In genomic region chr2:65475000-65475399, GRCh38 we compare ENCODE assay signal across 17 cellular contexts. TPM values are rescaled to one million over a fixed set of nuclear protein-coding genes. Genes with fewer than 3 reads are reported as not detected.
DNase-seq lines count a peak whose midpoint lies in the region; ATAC-seq, FAIRE-seq and TF ChIP-seq lines count a peak whose summit lies in the region.
"Had no signal": no experiment of that assay in that cellular context is flagged by ENCODE, and none has a peak within 500 bp of the region (broad histone marks: within the 10 kb centered on the region; RNA-seq: fewer than 3 reads in every experiment).

No MANE protein-coding gene starts in this region.

- H4K20me1 ChIP-seq in HCT116 (ENCODE audit: insufficient read depth) = no peaks in the 10 kb centered on the region
- no peaks in the 10 kb centered on the region for H4K20me1 ChIP-seq in K562 (replicated peaks; ENCODE audit: control insufficient read depth, insufficient read depth, low read length)
- H4K20me1 ChIP-seq: BLaER1 had no signal

- POLR2A ChIA-PET in HCT116 (lab: Charles Lee) (no interaction called here), K562 (lab: Yijun Ruan, JAX) (interaction anchor here (0.6 to 2.5 kb wide), 4 partner anchors 14 to 58 kb away, joined by 4 to 12 read pairs (median 6); no protein-coding TSS in a partner anchor)

- TF ChIP-seq CTCF in HCT116 (IDR thresholded peaks at IDR 0.05 in 2 of 3, conservative IDR thresholded peaks at IDR 0.05 in 1 of 3; ENCODE audit: borderline replicate concordance in 1 of 3, insufficient read depth in 1 of 3, low read depth in 2 of 3, low read length in 2 of 3) (no peak), K562 (IDR thresholded peaks at IDR 0.05 in 2 of 3, conservative IDR thresholded peaks at IDR 0.05 in 1 of 3; ENCODE audit: insufficient read depth in 2 of 3, low read depth in 1 of 3, low read length in 3 of 3) (no peak), glutamatergic neuron (IDR thresholded peaks at IDR 0.05; ENCODE audit: partially characterized antibody, unreplicated experiment) (no peak), esophagus muscularis mucosa (IDR thresholded peaks at IDR 0.05) (no peak)

- no peak overlapping the region for H3K9ac ChIP-seq in HCT116 (ENCODE audit: low read length)
- no peak overlapping the region for H3K9ac ChIP-seq in K562 (ENCODE audit: insufficient read depth in 1 of 2, low read depth in 2 of 2, low read length in 2 of 2)
- no peak overlapping the region for H3K9ac ChIP-seq in trophoblast cell (ENCODE audit: low read length)
- H3K9ac ChIP-seq: BLaER1 had no signal

- CTCF ChIA-PET in HCT116 (lab: Charles Lee) (no interaction called here), K562 (lab: Yijun Ruan, JAX; ENCODE audit: low intra/inter-chr PET ratio) (no interaction called here)

- intact Hi-C loops in HCT116 (cut with micrococcal nuclease) = no loop called here
- intact Hi-C loops in K562 (cut with micrococcal nuclease) = no loop called here
- intact Hi-C loops in esophagus muscularis mucosa (cut with DNase I) = no loop called here

- DNase-seq in HCT116 (ENCODE audit: low read depth, low spot score) (no peak), K562 (ENCODE audit: extremely low read depth in 1 of 4, low spot score in 3 of 4) (no peak), glutamatergic neuron (no peak), trophoblast cell (no peak), esophagus muscularis mucosa (ENCODE audit: extremely low spot score) (no peak), NCI-H774 (lab: John Stamatoyannopoulos, UW) (no peak)
- DNase-seq: 8988T; CD4-positive, alpha-beta memory T cell; DMS153; DMS79; GF-D8; HFFc6 had no signal

- H3K27me3 ChIP-seq in HCT116 (ENCODE audit: insufficient read depth, low read length) = no peaks in the 10 kb centered on the region
- H3K27me3 ChIP-seq in K562 (ENCODE audit: control insufficient read depth in 2 of 2, insufficient read depth in 2 of 2, low read length in 2 of 2) = no peaks in the 10 kb centered on the region
- H3K27me3 ChIP-seq in trophoblast cell (ENCODE audit: insufficient read depth, low read length) = no peaks in the 10 kb centered on the region
- H3K27me3 ChIP-seq in esophagus muscularis mucosa = no peaks in the 10 kb centered on the region
- H3K27me3 ChIP-seq: BLaER1 had no signal

- no peaks in the 10 kb centered on the region for H3K9me2 ChIP-seq in HCT116 (ENCODE audit: insufficient read depth)

- H2BK5ac ChIP-seq in trophoblast cell (ENCODE audit: low read depth, low read length, poor library complexity) = no peak overlapping the region

- no peak for FAIRE-seq in K562 (lab: Jason Lieb, UNC)

- no peak overlapping the region for H2AK5ac ChIP-seq in trophoblast cell (ENCODE audit: low read length)

- no peaks in the 10 kb centered on the region for H3K79me2 ChIP-seq in HCT116 (ENCODE audit: insufficient read depth, low read length)
- no peaks in the 10 kb centered on the region for H3K79me2 ChIP-seq in K562 (ENCODE audit: control insufficient read depth, insufficient read depth, low read length)
- no peaks in the 10 kb centered on the region for H3K79me2 ChIP-seq in trophoblast cell (ENCODE audit: control insufficient read depth, insufficient read depth, low read length, poor library complexity)

- RAD21 ChIA-PET in HCT116 (lab: Charles Lee; ENCODE audit: low non-redundant PET in 1 of 2, low total read pairs in 2 of 2, uncharacterized antibody in 2 of 2, unreplicated experiment in 2 of 2) = no interaction called here

- H3K27ac ChIP-seq in HCT116 (ENCODE audit: low read depth, low read length) (no peak overlapping the region), K562 (ENCODE audit: extremely low read depth, low read depth, low read length) (no peak overlapping the region), trophoblast cell (ENCODE audit: low read depth, low read length) (no peak overlapping the region), esophagus muscularis mucosa (replicated peaks in 1 of 4) (no peak overlapping the region)
- H3K27ac ChIP-seq: BLaER1, HL-60 had no signal

- no peaks in the 10 kb centered on the region for H3K4me1 ChIP-seq in HCT116 (ENCODE audit: control insufficient read depth in 1 of 2, insufficient read depth in 2 of 2, low read length in 2 of 2)
- peaks cover 2 to 10% of the 10 kb centered on the region in 2 experiments; a peak in 1 of 5 replicates for H3K4me1 ChIP-seq in K562 (replicated peaks in 1 of 2; ENCODE audit: control insufficient read depth in 2 of 2, insufficient read depth in 2 of 2, low read length in 2 of 2)
- peaks cover 4 to 6% of the 10 kb centered on the region in 2 experiments for H3K4me1 ChIP-seq in trophoblast cell (ENCODE audit: control insufficient read depth in 1 of 2, insufficient read depth in 2 of 2, low read length in 2 of 2)
- H3K4me1 ChIP-seq in esophagus muscularis mucosa = no peaks in the 10 kb centered on the region
- H3K4me1 ChIP-seq: HAP-1 had no signal

- H3K23ac ChIP-seq in trophoblast cell (ENCODE audit: low read length) = no peak overlapping the region

- no peak overlapping the region for H3K18ac ChIP-seq in trophoblast cell (ENCODE audit: low read length)

- no peak overlapping the region for H4K8ac ChIP-seq in trophoblast cell (ENCODE audit: low read depth, low read length)

- no peaks in the 10 kb centered on the region for H3K36me3 ChIP-seq in HCT116 (ENCODE audit: control insufficient read depth in 1 of 2, insufficient read depth in 2 of 2, low read length in 2 of 2)
- H3K36me3 ChIP-seq in K562 (ENCODE audit: control insufficient read depth, insufficient read depth, low read length) = no peaks in the 10 kb centered on the region
- H3K36me3 ChIP-seq in trophoblast cell (ENCODE audit: control insufficient read depth in 1 of 2, insufficient read depth in 2 of 2, low read length in 2 of 2) = no peaks in the 10 kb centered on the region
- no peaks in the 10 kb centered on the region for H3K36me3 ChIP-seq in esophagus muscularis mucosa
- H3K36me3 ChIP-seq: BLaER1, HAP-1 had no signal

- ATAC-seq in HCT116 = no peak
- no peak for ATAC-seq in K562
- ATAC-seq in GM21576 (IDR thresholded peaks at IDR 0.05; ENCODE audit: unreplicated experiment) = no peak

- peak overlapping the region; percentile 11 for H3K27ac Mint-ChIP-seq in glutamatergic neuron (ENCODE audit: unreplicated experiment)
- H3K27ac Mint-ChIP-seq: CD14-positive monocyte; CD4-positive, alpha-beta memory T cell; HFFc6 had no signal

- TF ChIP-seq RAD21 in HCT116 (IDR thresholded peaks at IDR 0.05; ENCODE audit: low read depth) = no peak
- TF ChIP-seq RAD21 in K562 (CRISPR knock-in tag; conservative IDR thresholded peaks at IDR 0.05 in 1 of 2, IDR thresholded peaks at IDR 0.05 in 1 of 2) = no peak

- H3K9me1 ChIP-seq in K562 (ENCODE audit: control insufficient read depth, insufficient read depth, low read length) = no peaks in the 10 kb centered on the region

- H3K36me3 Mint-ChIP-seq in glutamatergic neuron (ENCODE audit: unreplicated experiment) = peaks cover 11% of the 10 kb centered on the region
- H3K36me3 Mint-ChIP-seq: CD14-positive monocyte had no signal

- in situ Hi-C loops in K562 (cut with MboI) = no loop called here

- no peak overlapping the region for H2BK12ac ChIP-seq in trophoblast cell (ENCODE audit: low read length)

- H3K9me3 Mint-ChIP-seq in glutamatergic neuron (ENCODE audit: unreplicated experiment) = peaks cover 1% of the 10 kb centered on the region

- H3K79me1 ChIP-seq in trophoblast cell (ENCODE audit: low read length) = no peaks in the 10 kb centered on the region

- no peak overlapping the region for H4K91ac ChIP-seq in trophoblast cell (ENCODE audit: low read depth, low read length)

- no peak overlapping the region for H3K4ac ChIP-seq in trophoblast cell (ENCODE audit: low read depth, low read length)

- peaks cover 3% of the 10 kb centered on the region for H3K27me3 Mint-ChIP-seq in glutamatergic neuron (ENCODE audit: unreplicated experiment)

- peaks cover 10% of the 10 kb centered on the region for H3K4me1 Mint-ChIP-seq in glutamatergic neuron (ENCODE audit: low read depth, unreplicated experiment)
- H3K4me1 Mint-ChIP-seq: CD14-positive monocyte; CD4-positive, alpha-beta memory T cell had no signal

- TF ChIP-seq POLR2A in HCT116 (IDR thresholded peaks at IDR 0.05; ENCODE audit: borderline replicate concordance, extremely low read depth, insufficient read depth, insufficient read length) = no peak
- TF ChIP-seq POLR2A in K562 (conservative IDR thresholded peaks at IDR 0.05) = no peak
- TF ChIP-seq POLR2A in esophagus muscularis mucosa (IDR thresholded peaks at IDR 0.05; ENCODE audit: low read depth) = no peak

- no peak overlapping the region for H3K4me2 ChIP-seq in HCT116 (ENCODE audit: low read length)
- no peak overlapping the region for H3K4me2 ChIP-seq in K562 (ENCODE audit: insufficient read depth, low read length)
- H3K4me2 ChIP-seq in trophoblast cell (ENCODE audit: low read length) = no peak overlapping the region
- H3K4me2 ChIP-seq: BLaER1 had no signal

- H3K4me3 Mint-ChIP-seq in glutamatergic neuron (ENCODE audit: unreplicated experiment) = no peak overlapping the region
- H3K4me3 Mint-ChIP-seq: CD14-positive monocyte; CD4-positive, alpha-beta memory T cell; HFFc6 had no signal

- no peak overlapping the region for H3K4me3 ChIP-seq in HCT116 (replicated peaks in 1 of 2; ENCODE audit: low read depth in 1 of 2, low read length in 2 of 2)
- no peak overlapping the region for H3K4me3 ChIP-seq in K562
- peak overlapping the region; percentile 25 for H3K4me3 ChIP-seq in trophoblast cell (ENCODE audit: low read depth, low read length)
- H3K4me3 ChIP-seq in esophagus muscularis mucosa = no peak overlapping the region
- H3K4me3 ChIP-seq: BLaER1, HAP-1 had no signal

- no peak overlapping the region for H4K12ac ChIP-seq in trophoblast cell (ENCODE audit: low read depth, low read length)

- no peak overlapping the region for H2BK120ac ChIP-seq in trophoblast cell (ENCODE audit: insufficient read depth, low read length, poor library complexity)

- TF ChIP-seq EP300 in K562 (IDR thresholded peaks at IDR 0.05; ENCODE audit: low read length) (no peak), esophagus muscularis mucosa (IDR thresholded peaks at IDR 0.05) (no peak)

- BruUV-seq in HCT116 (replicated peaks; lab: Mats Ljungman, UMichigan) = no TSS peak
- BruUV-seq in K562 (replicated peaks; lab: Mats Ljungman, UMichigan) = no TSS peak

- no peak overlapping the region for H2AFZ ChIP-seq in HCT116 (ENCODE audit: low read depth, low read length, poor library complexity, severe bottlenecking)
- H2AFZ ChIP-seq in K562 (ENCODE audit: low read depth, low read length) = no peak overlapping the region
- H2AFZ ChIP-seq in trophoblast cell (ENCODE audit: insufficient read depth, low read length, poor library complexity) = no peak overlapping the region

- no peak overlapping the region for H3K14ac ChIP-seq in trophoblast cell (ENCODE audit: low read length)

- H3K9me3 ChIP-seq in HCT116 (ENCODE audit: control insufficient read depth in 1 of 2, insufficient read depth in 1 of 2, low read depth in 1 of 2, low read length in 2 of 2) (no peaks in the 10 kb centered on the region), K562 (replicated peaks; ENCODE audit: control insufficient read depth, insufficient read depth, low read depth, low read length) (no peaks in the 10 kb centered on the region; the same call in 1 of the 2 replicates), trophoblast cell (ENCODE audit: insufficient read depth, low read depth, low read length) (peaks cover 2% of the 10 kb centered on the region), esophagus muscularis mucosa (peaks cover 0 to 7% (median 2%) of the 10 kb centered on the region in 4 donors)
- H3K9me3 ChIP-seq: HAP-1 had no signal

- 14% methylated on average over 1 of the region's 1 CpG for WGBS in K562 (ENCODE audit: insufficient coverage, low coverage, missing lambda C conversion rate)
- no CpG with 5 or more reads among the region's 1 CpG for WGBS in trophoblast cell (ENCODE audit: extremely low coverage, insufficient coverage, insufficient read length)
- WGBS in esophagus muscularis mucosa = 92% methylated on average over 1 of the region's 1 CpG

RNA-seq across cellular contexts. Expression of gene SPRED2, which starts 42.6 kb away (rescaled TPM):
- total RNA-seq in HCT116 (2021; ENCODE audit: unreplicated experiment) (62.6 TPM), K562 (2014; rRNA removed) (7.8 and 9.5 TPM in 2 replicates), K562 (2014; rRNA removed; fragmentation: Illumina TruSeq; extraction: Trizol) (14.1 and 14.8 TPM in 2 replicates), K562 (2015; rRNA removed; fragmentation: Illumina TruSeq; extraction: Trizol) (10.2 and 10.7 TPM in 2 replicates), K562 (2021) (42.6 and 50.8 TPM in 2 replicates), glutamatergic neuron (ENCODE audit: unreplicated experiment) (54.5 TPM), esophagus muscularis mucosa (10 to 100 TPM; 17.4 to 25.6 (median 18.7) TPM)
- polyA plus RNA-seq in HCT116 (2012) = 33.2 and 33.7 TPM in 2 replicates
- 32.9 and 55.4 TPM in 2 replicates for total RNA-seq in K562 (2011; cell fraction: chromatin; rRNA removed; ENCODE audit: low replicate concordance)
- 16.8 and 20.1 TPM in 2 replicates for total RNA-seq in K562 (2011; cell fraction: nucleolus; rRNA removed)
- total RNA-seq in K562 (2011; cell fraction: nucleoplasm; rRNA removed) = 32.7 and 48.2 TPM in 2 replicates
- polyA plus RNA-seq in K562 (2011; rRNA removed) (15.3 and 16.5 TPM in 2 replicates), K562 (2014; fragmentation: Illumina TruSeq; extraction: Trizol) (40.9 and 42.6 TPM in 2 replicates), K562 (2014; fragmentation: Nextera tagmentation; extraction: Ambion mirVana) (1 to 10 TPM; 4.6 to 6.4 TPM), K562 (2014; rRNA removed) (17.9 and 21.2 TPM in 2 replicates)
- 18.1 and 23.5 TPM in 2 replicates for polyA plus RNA-seq in K562 (2011; cell fraction: cytosol; rRNA removed)
- 20.4 and 30.3 TPM in 2 replicates for polyA plus RNA-seq in K562 (2011; cell fraction: nucleus; rRNA removed)
- polyA plus RNA-seq in K562 (2012) = 22.1 and 26.6 TPM in 2 replicates
- polyA minus RNA-seq in K562 (2011; rRNA and poly(A)+ RNA removed) = 16.7 and 18.3 TPM in 2 replicates
- 22.5 and 22.8 TPM in 2 replicates for polyA minus RNA-seq in K562 (2011; cell fraction: cytosol; rRNA and poly(A)+ RNA removed)
- polyA minus RNA-seq in K562 (2011; cell fraction: nucleus; rRNA and poly(A)+ RNA removed) = 6.9 and 9.3 TPM in 2 replicates
- polyA plus RNA-seq in trophoblast cell (2013) = 12.0 and 12.8 TPM in 2 replicates

Comparison
In these comparisons a context has a peak if more than half of its experiments do, and no peak if none do; other contexts are left out.
1. Of the 22 proteins assayed by ChIP-seq in both K562 and HCT116: peak only in K562: none; only in HCT116: none; in both: ZNF274; in neither: 21.